13 cellular contexts compared by ENCODE assay signal in the genomic region with DNA sequence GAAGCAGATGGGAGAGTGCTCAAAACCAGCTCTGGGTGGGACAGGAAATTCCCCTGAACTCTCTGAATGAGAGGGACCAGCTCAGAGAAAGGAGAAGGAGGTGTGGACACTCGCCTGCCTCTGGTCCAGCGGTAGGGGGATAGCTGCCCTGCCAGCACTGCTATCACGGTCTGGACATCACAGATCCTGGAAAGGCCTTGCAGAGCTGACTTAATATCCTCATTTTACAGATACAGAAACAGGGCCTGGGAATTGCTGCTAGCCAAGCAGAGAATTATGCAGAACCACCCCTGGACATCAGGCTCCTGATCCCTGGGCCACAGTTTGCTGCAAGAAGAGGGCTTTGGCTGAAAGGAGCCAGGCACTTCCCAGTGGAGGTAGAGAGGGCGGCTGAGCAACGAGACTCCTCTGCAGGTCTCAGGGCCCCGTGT. TPM values are rescaled to one million over a fixed set of nuclear protein-coding genes. Genes with fewer than 3 reads are reported as not detected.
DNase-seq lines count a peak whose midpoint lies in the region; ATAC-seq, FAIRE-seq and TF ChIP-seq lines count a peak whose summit lies in the region.
"Had no signal": no experiment of that assay in that cellular context is flagged by ENCODE, and none has a peak within 500 bp of the region (broad histone marks: within the 10 kb centered on the region; RNA-seq: fewer than 3 reads in every experiment).

No MANE protein-coding gene starts in this region.

- no peaks in the 10 kb centered on the region for H3K9me2 ChIP-seq in GM23248 (ENCODE audit: insufficient read depth)

- no peaks in the 10 kb centered on the region for H3K79me2 ChIP-seq in GM23248 (ENCODE audit: insufficient read depth)

- H3K36me3 Mint-ChIP-seq in activated CD4-positive, alpha-beta T cell treated with anti-CD3 and anti-CD28 coated beads for 36 hours (ENCODE audit: low read depth): peaks cover 93% of the 10 kb centered on the region
- peaks cover 96% of the 10 kb centered on the region for H3K36me3 Mint-ChIP-seq in activated CD8-positive, alpha-beta T cell treated with anti-CD3 and anti-CD28 coated beads for 36 hours (ENCODE audit: low read depth)
- H3K36me3 Mint-ChIP-seq in stimulated activated naive CD8-positive, alpha-beta T cell treated with anti-CD3 and anti-CD28 coated beads, Interleukin-15, Interleukin-2, amounts not matched to agents 100 ng/mL and 50 ng/mL, for 24 hours (ENCODE audit: low read depth): peaks cover 95% of the 10 kb centered on the region

- no peak for TF ChIP-seq POLR2A in H54 (IDR thresholded peaks at IDR 0.05; ENCODE audit: low read depth, low read length)

- H4K20me1 ChIP-seq in GM23248 (ENCODE audit: insufficient read depth): no peaks in the 10 kb centered on the region

- peak overlapping the region; percentile 90 for H3K4me3 Mint-ChIP-seq in activated CD4-positive, alpha-beta T cell treated with anti-CD3 and anti-CD28 coated beads for 36 hours
- peak overlapping the region; percentile 88 for H3K4me3 Mint-ChIP-seq in activated CD8-positive, alpha-beta T cell treated with anti-CD3 and anti-CD28 coated beads for 36 hours
- peak overlapping the region; percentile 95 for H3K4me3 Mint-ChIP-seq in stimulated activated naive CD8-positive, alpha-beta T cell treated with anti-CD3 and anti-CD28 coated beads, Interleukin-15, Interleukin-2, amounts not matched to agents 100 ng/mL and 50 ng/mL, for 24 hours

- ATAC-seq in activated CD4-positive, alpha-beta T cell treated with anti-CD3 and anti-CD28 coated beads for 36 hours: no peak
- ATAC-seq in activated CD8-positive, alpha-beta T cell treated with anti-CD3 and anti-CD28 coated beads for 36 hours: no peak
- ATAC-seq: A549 had no signal

- H3K4me1 Mint-ChIP-seq in activated CD4-positive, alpha-beta T cell treated with anti-CD3 and anti-CD28 coated beads for 36 hours: peaks cover 77% of the 10 kb centered on the region
- peaks cover 43% of the 10 kb centered on the region for H3K4me1 Mint-ChIP-seq in activated CD8-positive, alpha-beta T cell treated with anti-CD3 and anti-CD28 coated beads for 36 hours (ENCODE audit: low read depth)
- H3K4me1 Mint-ChIP-seq in stimulated activated naive CD8-positive, alpha-beta T cell treated with anti-CD3 and anti-CD28 coated beads, Interleukin-15, Interleukin-2, amounts not matched to agents 100 ng/mL and 50 ng/mL, for 24 hours (ENCODE audit: low read depth): peaks cover 68% of the 10 kb centered on the region

- no peaks in the 10 kb centered on the region for H3K27me3 Mint-ChIP-seq in activated CD4-positive, alpha-beta T cell treated with anti-CD3 and anti-CD28 coated beads for 36 hours
- no peaks in the 10 kb centered on the region for H3K27me3 Mint-ChIP-seq in activated CD8-positive, alpha-beta T cell treated with anti-CD3 and anti-CD28 coated beads for 36 hours
- H3K27me3 Mint-ChIP-seq in stimulated activated naive CD8-positive, alpha-beta T cell treated with anti-CD3 and anti-CD28 coated beads, Interleukin-15, Interleukin-2, amounts not matched to agents 100 ng/mL and 50 ng/mL, for 24 hours: no peaks in the 10 kb centered on the region

- peaks cover 40% of the 10 kb centered on the region for H3K4me1 ChIP-seq in cardiac muscle cell (ENCODE audit: low read depth)
- H3K4me1 ChIP-seq in GM23248 (ENCODE audit: insufficient read depth): peaks cover 21% of the 10 kb centered on the region; the same call in 1 of the 2 replicates
- H3K4me1 ChIP-seq: uterus had no signal

- no peak for DNase-seq in activated CD4-positive, alpha-beta T cell treated with anti-CD3 and anti-CD28 coated beads for 36 hours
- DNase-seq in activated CD4-positive, alpha-beta T cell treated with anti-CD3 and anti-CD28 coated beads for 48 hours: no peak
- no peak for DNase-seq in activated CD8-positive, alpha-beta T cell treated with anti-CD3 and anti-CD28 coated beads for 36 hours
- no peak for DNase-seq in cardiac muscle cell (ENCODE audit: low read depth in 1 of 2, low spot score in 1 of 2)
- no peak for DNase-seq in H54 (ENCODE audit: insufficient read length, low spot score)
- DNase-seq in GM23248: no peak
- no peak for DNase-seq in NCI-H1417 treated with DMSO at 0.1 percent for 48 hours (lab: John Stamatoyannopoulos, UW)
- DNase-seq: activated gamma-delta T cell; NCI-H1092 treated with DMSO at 0.1 percent for 48 hours; stimulated activated CD4-positive, alpha-beta T cell treated with anti-CD3 and anti-CD28 coated beads, Interleukin-15, amount 100 ng/mL, for 24 hours; uterus had no signal

- H3K27me3 ChIP-seq in cardiac muscle cell (no peaks in the 10 kb centered on the region), GM23248 (replicated peaks; ENCODE audit: insufficient read depth) (no peaks in the 10 kb centered on the region)
- H3K27me3 ChIP-seq: uterus had no signal

- in situ Hi-C loops in GM23248 (cut with MboI): no loop called here

- no peak overlapping the region for H2AFZ ChIP-seq in GM23248

- CTCF ChIA-PET in activated CD4-positive, alpha-beta T cell treated with anti-CD3 and anti-CD28 coated beads for 36 hours (lab: Charles Lee): interaction anchor here (0.7 to 2.6 kb wide), 9 partner anchors 9 to 190 kb away, joined by 3 to 9 read pairs (median 4); no protein-coding TSS in a partner anchor
- CTCF ChIA-PET in activated CD8-positive, alpha-beta T cell treated with anti-CD3 and anti-CD28 coated beads for 36 hours (lab: Charles Lee): interaction anchor here (2.2 to 7.3 kb wide), 3 partner anchors 12 to 49 kb away, joined by 5 to 59 read pairs (median 13); no protein-coding TSS in a partner anchor

- H3F3A ChIP-seq in GM23248 (ENCODE audit: insufficient read depth): peaks cover 3% of the 10 kb centered on the region; the same call in 1 of the 2 replicates

- H3K36me3 ChIP-seq in cardiac muscle cell (no peaks in the 10 kb centered on the region), GM23248 (ENCODE audit: low read depth) (no peaks in the 10 kb centered on the region)
- H3K36me3 ChIP-seq: uterus had no signal

- 75 to 76% methylated on average over 6 of the region's 6 CpGs for WGBS in GM23248 (ENCODE audit: low coverage in 1 of 2, low lambda C conversion rate in 2 of 2, missing lambda C conversion rate in 2 of 2), 2 experiments

- no peak overlapping the region for H3K4me2 ChIP-seq in GM23248 (ENCODE audit: unreplicated experiment)
- H3K4me2 ChIP-seq: A549 had no signal

- H3K27ac Mint-ChIP-seq in activated CD4-positive, alpha-beta T cell treated with anti-CD3 and anti-CD28 coated beads for 36 hours: peak overlapping the region; percentile 90
- peak overlapping the region; percentile 94 for H3K27ac Mint-ChIP-seq in activated CD8-positive, alpha-beta T cell treated with anti-CD3 and anti-CD28 coated beads for 36 hours
- peak overlapping the region; percentile 100 for H3K27ac Mint-ChIP-seq in stimulated activated naive CD8-positive, alpha-beta T cell treated with anti-CD3 and anti-CD28 coated beads, Interleukin-15, Interleukin-2, amounts not matched to agents 100 ng/mL and 50 ng/mL, for 24 hours

- no peak overlapping the region for H3K4me3 ChIP-seq in cardiac muscle cell
- H3K4me3 ChIP-seq in GM23248: no peak overlapping the region
- H3K4me3 ChIP-seq: A549, uterus had no signal

- no peak for FAIRE-seq in H54 (lab: Jason Lieb, UNC)
- FAIRE-seq: A549 had no signal

- H3K9me3 ChIP-seq in cardiac muscle cell (ENCODE audit: low read depth): no peaks in the 10 kb centered on the region
- no peaks in the 10 kb centered on the region for H3K9me3 ChIP-seq in GM23248 (ENCODE audit: low read depth)
- H3K9me3 ChIP-seq: A549, uterus had no signal

- no peak for TF ChIP-seq CTCF in activated CD8-positive, alpha-beta T cell treated with anti-CD3 and anti-CD28 coated beads for 36 hours (IDR thresholded peaks at IDR 0.05)
- no peak for TF ChIP-seq CTCF in cardiac muscle cell (IDR thresholded peaks at IDR 0.05; ENCODE audit: low read depth, low read length)

- intact Hi-C loops in activated CD4-positive, alpha-beta T cell treated with anti-CD3 and anti-CD28 coated beads for 36 hours (cut with DNase I, micrococcal nuclease): no loop called here
- intact Hi-C loops in activated CD8-positive, alpha-beta T cell treated with anti-CD3 and anti-CD28 coated beads for 36 hours (cut with micrococcal nuclease): no loop called here

- POLR2A ChIA-PET in activated CD4-positive, alpha-beta T cell treated with anti-CD3 and anti-CD28 coated beads for 36 hours (lab: Charles Lee): interaction anchor here (0.7 kb wide), 1 partner anchor 33 kb away, joined by 3 read pairs; no protein-coding TSS in a partner anchor
- POLR2A ChIA-PET in activated CD8-positive, alpha-beta T cell treated with anti-CD3 and anti-CD28 coated beads for 36 hours (lab: Charles Lee): interaction anchor here (1.4 to 67.1 kb wide), 5 partner anchors 10 to 154 kb away, joined by 3 to 2439 read pairs (median 49); partner anchors contain the start of genes PHF19, PSMD5 and TRAF1

- no peak overlapping the region for H3K9ac ChIP-seq in GM23248

- peak overlapping the region; percentile 41 for H3K27ac ChIP-seq in cardiac muscle cell
- no peak overlapping the region for H3K27ac ChIP-seq in GM23248
- H3K27ac ChIP-seq: A549, uterus had no signal

- H3K9me3 Mint-ChIP-seq in activated CD4-positive, alpha-beta T cell treated with anti-CD3 and anti-CD28 coated beads for 36 hours (ENCODE audit: low read depth): no peaks in the 10 kb centered on the region
- H3K9me3 Mint-ChIP-seq in activated CD8-positive, alpha-beta T cell treated with anti-CD3 and anti-CD28 coated beads for 36 hours: no peaks in the 10 kb centered on the region
- no peaks in the 10 kb centered on the region for H3K9me3 Mint-ChIP-seq in stimulated activated naive CD8-positive, alpha-beta T cell treated with anti-CD3 and anti-CD28 coated beads, Interleukin-15, Interleukin-2, amounts not matched to agents 100 ng/mL and 50 ng/mL, for 24 hours

RNA-seq across cellular contexts. Expression of gene TRAF1, which starts 4.8 kb away (rescaled TPM):
- 100 to 1,000 TPM; 103 to 113 TPM for total RNA-seq in activated CD4-positive, alpha-beta T cell treated with anti-CD3 and anti-CD28 coated beads for 36 hours
- total RNA-seq in activated CD8-positive, alpha-beta T cell treated with anti-CD3 and anti-CD28 coated beads for 36 hours: 100 to 1,000 TPM; 147 to 150 TPM
- 4.1 and 7.5 TPM in 2 replicates for total RNA-seq in cardiac muscle cell
- 3.0 and 3.5 TPM in 2 replicates for polyA plus RNA-seq in cardiac muscle cell
- total RNA-seq in GM23248 (2014; rRNA removed; shearing (Covaris generic)): 0.38 and 0.54 TPM in 2 replicates
- polyA plus RNA-seq in GM23248 (2016; fragmentation: Nextera tagmentation; extraction: Ambion mirVana): 0.54 and 0.75 TPM in 2 replicates

RNA-seq across cellular contexts. Expression of gene PHF19, which starts 44.8 kb away (rescaled TPM):
- 100 to 1,000 TPM; 168 to 169 TPM for total RNA-seq in activated CD4-positive, alpha-beta T cell treated with anti-CD3 and anti-CD28 coated beads for 36 hours
- total RNA-seq in activated CD8-positive, alpha-beta T cell treated with anti-CD3 and anti-CD28 coated beads for 36 hours: 100 to 1,000 TPM; 210 to 216 TPM
- 8.9 and 40.0 TPM in 2 replicates for total RNA-seq in cardiac muscle cell
- polyA plus RNA-seq in cardiac muscle cell: 7.1 and 36.8 TPM in 2 replicates
- 16.7 and 28.2 TPM in 2 replicates for total RNA-seq in GM23248 (2014; rRNA removed; shearing (Covaris generic))
- polyA plus RNA-seq in GM23248 (2016; fragmentation: Nextera tagmentation; extraction: Ambion mirVana): 15.1 and 17.1 TPM in 2 replicates

Comparison
In these comparisons a context has a peak if more than half of its experiments do, and no peak if none do; other contexts are left out.
1. RNA of gene TRAF1, which starts 4.8 kb away (total RNA-seq): 147 to 150 TPM in activated CD8-positive, alpha-beta T cell treated with anti-CD3 and anti-CD28 coated beads for 36 hours and 103 to 113 TPM in activated CD4-positive, alpha-beta T cell treated with anti-CD3 and anti-CD28 coated beads for 36 hours; 4.1 to 7.5 TPM in cardiac muscle cell and 0.38 to 0.54 TPM in GM23248; every median in the first group is over 10 times any median in the second.
2. Peak in every context shown above with its lines, with median percentiles within 50 percentile points of each other: H3K27ac Mint-ChIP-seq and H3K4me3 Mint-ChIP-seq.